ENCODE assay signal across 18 cellular contexts in the genomic region with DNA sequence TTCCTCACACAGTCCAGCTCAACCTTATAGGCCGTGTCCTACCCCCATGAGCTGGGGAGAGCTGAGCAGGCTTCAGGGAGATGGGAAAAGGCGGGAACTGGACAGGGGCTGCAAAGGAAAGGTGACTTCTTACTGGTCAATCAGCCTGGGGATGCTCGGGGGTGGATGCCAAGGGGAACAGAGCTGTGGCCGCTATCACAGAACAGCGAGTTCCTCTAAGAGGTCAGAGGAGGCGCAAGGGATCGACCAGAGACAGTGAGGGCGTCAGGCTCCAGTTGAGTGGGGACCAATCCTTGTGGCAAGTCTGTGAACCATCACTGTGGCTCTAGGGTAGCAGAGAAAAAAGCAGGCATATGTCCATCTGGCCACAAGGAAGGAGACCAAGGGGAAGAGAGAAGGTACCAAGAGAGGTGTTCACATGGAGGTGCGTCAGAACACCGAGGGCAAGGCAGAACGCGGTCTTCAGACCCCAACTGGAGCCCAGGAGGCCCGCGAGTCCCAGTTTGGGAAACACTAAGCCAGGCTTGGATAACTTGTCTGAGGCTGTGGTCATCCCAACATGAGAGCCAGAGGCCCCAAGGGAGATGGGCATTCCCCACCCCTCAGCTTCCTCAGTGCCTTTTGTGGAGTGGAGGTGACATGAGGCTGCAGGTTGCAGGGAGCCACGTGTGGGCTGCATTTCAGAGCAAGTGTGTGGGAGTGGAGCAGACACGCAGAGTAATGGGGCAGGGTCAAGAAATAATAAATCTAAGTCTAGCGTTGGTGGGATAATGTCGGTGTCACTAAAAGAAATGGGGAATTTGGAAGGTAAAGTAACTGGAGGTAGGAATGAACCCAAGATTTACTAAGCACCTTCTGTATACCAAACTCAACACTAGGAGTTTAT. TPM values are rescaled to one million over a fixed set of nuclear protein-coding genes. Genes with fewer than 3 reads are reported as not detected.
DNase-seq lines count a peak whose midpoint lies in the region; ATAC-seq and TF ChIP-seq lines count a peak whose summit lies in the region.
"Had no signal": no experiment of that assay in that cellular context is flagged by ENCODE, and none has a peak within 500 bp of the region (broad histone marks: within the 10 kb centered on the region; RNA-seq: fewer than 3 reads in every experiment).

No MANE protein-coding gene starts in this region.

- no peaks in the 10 kb centered on the region for H4K20me1 ChIP-seq in H9 (ENCODE audit: control insufficient read depth, insufficient read depth, insufficient read length)

- no peak overlapping the region for H2BK120ac ChIP-seq in H9 (ENCODE audit: low read depth, low read length, poor library complexity, severe bottlenecking)

- DNase-seq in H9 (no peak), Peyer's patch (peak in 2 of 3 donors; percentile 17 to 34), glutamatergic neuron (peak; percentile 6), sciatic nerve (ENCODE audit: low spot score) (peak; percentile 32), NCI-H2196 (lab: John Stamatoyannopoulos, UW; ENCODE audit: unreplicated experiment) (no peak)
- no peak for DNase-seq in activated CD4-positive, alpha-beta T cell treated with anti-CD3 and anti-CD28 coated beads for 36 hours
- DNase-seq: Caco-2; CD4-positive, CD25-positive, alpha-beta regulatory T cell; DMS153; EL; NCI-H187 treated with DMSO at 0.1 percent for 48 hours; NCI-H2171; NCI-H774; SJCRH30 had no signal

- intact Hi-C loops in sciatic nerve (cut with DNase I): no loop called here
- intact Hi-C loops in activated CD4-positive, alpha-beta T cell treated with anti-CD3 and anti-CD28 coated beads for 36 hours (cut with DNase I, micrococcal nuclease): no loop called here

- H4K91ac ChIP-seq in H9 (ENCODE audit: insufficient read length, low read depth, low read length): no peak overlapping the region

- H3K4me1 ChIP-seq in H9 (ENCODE audit: insufficient read depth, low read length) (no peaks in the 10 kb centered on the region; the same call in 1 of the 2 replicates), Peyer's patch (peaks cover 0 to 5% (median 0%) of the 10 kb centered on the region in 4 donors)
- H3K4me1 ChIP-seq: HAP-1, SJCRH30 had no signal

- no peak overlapping the region for H3K14ac ChIP-seq in H9 (ENCODE audit: insufficient read depth, low read length)

- no peaks in the 10 kb centered on the region for H3K23me2 ChIP-seq in H9 (ENCODE audit: insufficient read length, low read depth, low read length, poor library complexity, severe bottlenecking)

- POLR2A ChIA-PET in activated CD4-positive, alpha-beta T cell treated with anti-CD3 and anti-CD28 coated beads for 36 hours (lab: Charles Lee): no interaction called here

- H3K27me3 ChIP-seq in H9 (ENCODE audit: insufficient read depth, low read length) (no peaks in the 10 kb centered on the region), Peyer's patch (no peaks in the 10 kb centered on the region)
- H3K27me3 ChIP-seq: SJCRH30 had no signal

- no peak overlapping the region for H3K23ac ChIP-seq in H9 (ENCODE audit: insufficient read length, low read depth, low read length)

- no peak overlapping the region for H4K5ac ChIP-seq in H9 (ENCODE audit: insufficient read length, low read depth, low read length)

- H3K36me3 Mint-ChIP-seq in H9 (ENCODE audit: insufficient read depth in 1 of 3, low read depth in 3 of 3): no peaks in the 10 kb centered on the region
- H3K36me3 Mint-ChIP-seq in glutamatergic neuron (ENCODE audit: unreplicated experiment): no peaks in the 10 kb centered on the region
- no peaks in the 10 kb centered on the region for H3K36me3 Mint-ChIP-seq in activated CD4-positive, alpha-beta T cell treated with anti-CD3 and anti-CD28 coated beads for 36 hours (ENCODE audit: low read depth)
- H3K36me3 Mint-ChIP-seq: CD4-positive, CD25-positive, alpha-beta regulatory T cell had no signal

- H2BK12ac ChIP-seq in H9 (ENCODE audit: insufficient read length, low read depth, low read length): no peak overlapping the region

- no peak for TF ChIP-seq POLR2A in Peyer's patch (IDR thresholded peaks at IDR 0.05)

- H2AFZ ChIP-seq in H9 (ENCODE audit: low read length): no peak overlapping the region

- no peak overlapping the region for H3K4me2 ChIP-seq in H9 (ENCODE audit: insufficient read depth, insufficient read length, low read length)

- H3T11ph ChIP-seq in H9 (ENCODE audit: low read length): no peak overlapping the region

- no peak overlapping the region for H3K4ac ChIP-seq in H9 (ENCODE audit: low read depth, low read length)

- no peak overlapping the region for H4K8ac ChIP-seq in H9 (replicated peaks; ENCODE audit: insufficient read length, low read depth, low read length)

- no peaks in the 10 kb centered on the region for H3K79me2 ChIP-seq in H9 (ENCODE audit: insufficient read depth, low read length)

- no peak overlapping the region for H3K4me3 ChIP-seq in Peyer's patch
- H3K4me3 ChIP-seq: HAP-1, SJCRH30 had no signal

- ATAC-seq in sciatic nerve (no peak), GM21619 (IDR thresholded peaks at IDR 0.05; ENCODE audit: unreplicated experiment) (no peak)
- ATAC-seq in activated CD4-positive, alpha-beta T cell treated with anti-CD3 and anti-CD28 coated beads for 36 hours: no peak

- H3K27ac ChIP-seq in H9 (ENCODE audit: insufficient read length, low read depth, low read length) (no peak overlapping the region), Peyer's patch (no peak overlapping the region)
- H3K27ac ChIP-seq: RWPE1, SJCRH30 had no signal

- no peak overlapping the region for H3K9ac ChIP-seq in H9 (ENCODE audit: extremely low read depth, insufficient read length, low read length)

- CTCF ChIA-PET in activated CD4-positive, alpha-beta T cell treated with anti-CD3 and anti-CD28 coated beads for 36 hours (lab: Charles Lee): interaction anchor here (0.6 kb wide), 1 partner anchor 60 kb away, joined by 3 read pairs; no protein-coding TSS in a partner anchor

- H3K4me1 Mint-ChIP-seq in H9 (peaks cover 15 to 26% of the 10 kb centered on the region in 2 experiments), glutamatergic neuron (ENCODE audit: low read depth, unreplicated experiment) (peaks cover 6% of the 10 kb centered on the region)
- peaks cover 2% of the 10 kb centered on the region for H3K4me1 Mint-ChIP-seq in activated CD4-positive, alpha-beta T cell treated with anti-CD3 and anti-CD28 coated beads for 36 hours

- H3K36me3 ChIP-seq in Peyer's patch: no peaks in the 10 kb centered on the region
- H3K36me3 ChIP-seq: HAP-1, SJCRH30 had no signal

- H2BK20ac ChIP-seq in H9 (ENCODE audit: low read depth, low read length, poor library complexity, severe bottlenecking): no peak overlapping the region

- no peaks in the 10 kb centered on the region for H3K79me1 ChIP-seq in H9 (ENCODE audit: insufficient read depth, low read depth, low read length, poor library complexity, severe bottlenecking)

- H3K18ac ChIP-seq in H9 (ENCODE audit: insufficient read length, low read depth, low read length): no peak overlapping the region

- H3K9me3 Mint-ChIP-seq in H9 (no peaks in the 10 kb centered on the region), glutamatergic neuron (ENCODE audit: unreplicated experiment) (peaks cover 3% of the 10 kb centered on the region)
- H3K9me3 Mint-ChIP-seq in activated CD4-positive, alpha-beta T cell treated with anti-CD3 and anti-CD28 coated beads for 36 hours (ENCODE audit: low read depth): no peaks in the 10 kb centered on the region

- no peaks in the 10 kb centered on the region for H3K9me3 ChIP-seq in H9 (ENCODE audit: control insufficient read depth, low read depth, low read length)
- H3K9me3 ChIP-seq in Peyer's patch: peaks cover 0 to 5% (median 0%) of the 10 kb centered on the region in 4 donors
- H3K9me3 ChIP-seq: Caco-2, HAP-1, SJCRH30 had no signal

- TF ChIP-seq CTCF in H9 (conservative IDR thresholded peaks at IDR 0.05): no peak
- no peak for TF ChIP-seq CTCF in Peyer's patch (IDR thresholded peaks at IDR 0.05)
- TF ChIP-seq CTCF in glutamatergic neuron (IDR thresholded peaks at IDR 0.05; ENCODE audit: partially characterized antibody, unreplicated experiment): no peak

- H2BK15ac ChIP-seq in H9 (ENCODE audit: low read depth, low read length): no peak overlapping the region

- H3K27ac Mint-ChIP-seq in H9 (peak overlapping the region in 2 of 3 experiments; percentile 19 to 38; a peak in 2 of 7 replicates), glutamatergic neuron (ENCODE audit: unreplicated experiment) (peak overlapping the region; percentile 35)
- no peak overlapping the region for H3K27ac Mint-ChIP-seq in activated CD4-positive, alpha-beta T cell treated with anti-CD3 and anti-CD28 coated beads for 36 hours

- no CpG with 5 or more reads among the region's 18 CpGs for WGBS in H9 (ENCODE audit: extremely low coverage, insufficient read length, low lambda C conversion rate)

- H2AK5ac ChIP-seq in H9 (ENCODE audit: insufficient read length, low read length): no peak overlapping the region

- H2BK5ac ChIP-seq in H9 (ENCODE audit: insufficient read length, low read length): no peak overlapping the region

- no peak overlapping the region for H3K56ac ChIP-seq in H9 (ENCODE audit: insufficient read length, low read depth, low read length)

- no peak overlapping the region for H3K4me3 Mint-ChIP-seq in H9
- no peak overlapping the region for H3K4me3 Mint-ChIP-seq in glutamatergic neuron (ENCODE audit: unreplicated experiment)
- no peak overlapping the region for H3K4me3 Mint-ChIP-seq in activated CD4-positive, alpha-beta T cell treated with anti-CD3 and anti-CD28 coated beads for 36 hours
- H3K4me3 Mint-ChIP-seq: CD4-positive, CD25-positive, alpha-beta regulatory T cell had no signal

- H3K27me3 Mint-ChIP-seq in H9 (ENCODE audit: low read depth) (peaks cover 29% of the 10 kb centered on the region), glutamatergic neuron (ENCODE audit: unreplicated experiment) (peaks cover 10% of the 10 kb centered on the region)
- H3K27me3 Mint-ChIP-seq in activated CD4-positive, alpha-beta T cell treated with anti-CD3 and anti-CD28 coated beads for 36 hours: peaks cover 8% of the 10 kb centered on the region

RNA-seq across cellular contexts. Expression of gene F10, which starts 3.9 kb away (rescaled TPM):
- 1.7 TPM in 2 replicates for total RNA-seq in H9 (2021)
- 10 to 100 TPM in 3 of 4 donors, 1 to 10 TPM in 1; 4.1 to 22.5 (median 11.8) TPM for total RNA-seq in Peyer's patch
- total RNA-seq in glutamatergic neuron (ENCODE audit: unreplicated experiment): 0.74 TPM
- total RNA-seq in sciatic nerve: 14.2 TPM
- not detected for total RNA-seq in activated CD4-positive, alpha-beta T cell treated with anti-CD3 and anti-CD28 coated beads for 36 hours
- total RNA-seq: CD4-positive, CD25-positive, alpha-beta regulatory T cell had no signal

RNA-seq across cellular contexts. Expression of gene F7, which starts 20.9 kb away (rescaled TPM):
- 0.66 and 0.81 TPM in 2 replicates for total RNA-seq in H9 (2021)
- total RNA-seq in Peyer's patch: 1 to 10 TPM in 2 of 4 donors, not detected in 2; 1.9 to 2.9 TPM
- total RNA-seq in glutamatergic neuron (ENCODE audit: unreplicated experiment): not detected
- total RNA-seq in sciatic nerve: 0.27 TPM
- total RNA-seq in activated CD4-positive, alpha-beta T cell treated with anti-CD3 and anti-CD28 coated beads for 36 hours: under 1 TPM; 0.11 to 0.12 TPM
- total RNA-seq: CD4-positive, CD25-positive, alpha-beta regulatory T cell; SJCRH30 had no signal

RNA-seq across cellular contexts. Expression of gene PROZ, which starts 31.9 kb away (rescaled TPM):
- not detected in 2 replicates for total RNA-seq in H9 (2021)
- total RNA-seq in Peyer's patch: under 1 TPM in 1 of 4 donors, not detected in 3; 0.53 TPM
- total RNA-seq in glutamatergic neuron (ENCODE audit: unreplicated experiment): not detected
- total RNA-seq in sciatic nerve: not detected
- total RNA-seq in activated CD4-positive, alpha-beta T cell treated with anti-CD3 and anti-CD28 coated beads for 36 hours: not detected
- total RNA-seq: Caco-2; CD4-positive, CD25-positive, alpha-beta regulatory T cell; NCI-H460; SJCRH30 had no signal

Comparison
In these comparisons a context has a peak if more than half of its experiments do, and no peak if none do; other contexts are left out.
1. DNase-seq: peak in Peyer's patch (2 of 3), glutamatergic neuron (single experiment) and sciatic nerve (single experiment); none in H9 (single experiment), NCI-H2196 (single experiment) and activated CD4-positive, alpha-beta T cell treated with anti-CD3 and anti-CD28 coated beads for 36 hours (single experiment).